ENCODE assay signal across 7 cellular contexts in genomic region chr11:32829680-32830412, GRCh38. TPM values are rescaled to one million over a fixed set of nuclear protein-coding genes. Genes with fewer than 3 reads are reported as not detected.
DNase-seq lines count a peak whose midpoint lies in the region; ATAC-seq and TF ChIP-seq lines count a peak whose summit lies in the region.

PRRG4 (plus strand) TSS chr11:32829927; CDS start chr11:32830530, 603 bp downstream.

- H3K36me3 Mint-ChIP-seq in T-helper 1 cell treated with Interleukin-12 subunit alpha and Interleukin-12 subunit beta and Interleukin-4 antibody, amounts not matched to agents 30 μg/mL and 1 μg/mL, for 36 hours (ENCODE audit: low read depth): no peaks in the 10 kb centered on the region

- peak within 1 kb of the TSS; percentile 87 for H3K4me3 Mint-ChIP-seq in T-helper 1 cell treated with Interleukin-12 subunit alpha and Interleukin-12 subunit beta and Interleukin-4 antibody, amounts not matched to agents 30 μg/mL and 1 μg/mL, for 36 hours

- TF ChIP-seq CTCF in GM12864 (IDR thresholded peaks at IDR 0.05; ENCODE audit: low read depth, low read length, missing control alignments): no peak
- no peak for TF ChIP-seq CTCF in dorsolateral prefrontal cortex (IDR thresholded peaks at IDR 0.05 in 54 of 56, conservative IDR thresholded peaks at IDR 0.05 in 2 of 56; ENCODE audit: low read depth in 1 of 56, partially characterized antibody in 56 of 56)
- TF ChIP-seq CTCF in lower lobe of right lung (IDR thresholded peaks at IDR 0.05): no peak

- ATAC-seq in GM21576 (IDR thresholded peaks at IDR 0.05; ENCODE audit: unreplicated experiment) (peak; percentile 83), lower lobe of right lung (peak; percentile 99)

- H3K27ac Mint-ChIP-seq in T-helper 1 cell treated with Interleukin-12 subunit alpha and Interleukin-12 subunit beta and Interleukin-4 antibody, amounts not matched to agents 30 μg/mL and 1 μg/mL, for 36 hours: peak within 1 kb of the TSS; percentile 71

- H3K9me3 Mint-ChIP-seq in T-helper 1 cell treated with Interleukin-12 subunit alpha and Interleukin-12 subunit beta and Interleukin-4 antibody, amounts not matched to agents 30 μg/mL and 1 μg/mL, for 36 hours: no peaks in the 10 kb centered on the region

- peak; percentile 31 for DNase-seq in GM12864 (ENCODE audit: low read depth)
- DNase-seq in HuH-7.5 (ENCODE audit: low spot score): peak; percentile 34
- DNase-seq in dorsolateral prefrontal cortex: peak in 6 of 10 donors; percentile 14 to 62 (median 40)
- DNase-seq in lower lobe of right lung: peak; percentile 89
- peak; percentile 28 for DNase-seq in stimulated activated CD8-positive, alpha-beta memory T cell treated with anti-CD3 and anti-CD28 coated beads, Interleukin-15, amount 100 ng/mL, for 48 hours (ENCODE audit: low read depth in 2 of 2)

- H3K27ac ChIP-seq in dorsolateral prefrontal cortex (peak within 1 kb of the TSS in 9 of 59 donors; percentile 19 to 51 (median 36)), lower lobe of right lung (peak within 1 kb of the TSS; percentile 84)

- no peaks in the 10 kb centered on the region for H3K9me3 ChIP-seq in lower lobe of right lung

- H3K4me1 Mint-ChIP-seq in T-helper 1 cell treated with Interleukin-12 subunit alpha and Interleukin-12 subunit beta and Interleukin-4 antibody, amounts not matched to agents 30 μg/mL and 1 μg/mL, for 36 hours (ENCODE audit: low read depth): peaks cover 8% of the 10 kb centered on the region

- H3K36me3 ChIP-seq in lower lobe of right lung: peaks cover 6% of the 10 kb centered on the region

- intact Hi-C loops in dorsolateral prefrontal cortex (cut with DNase I): no loop called here
- intact Hi-C loops in lower lobe of right lung (cut with DNase I): no loop called here

- peaks cover 8% of the 10 kb centered on the region for H3K4me1 ChIP-seq in lower lobe of right lung

- H3K27me3 ChIP-seq in dorsolateral prefrontal cortex (peaks cover 0 to 28% (median 10%) of the 10 kb centered on the region in 45 donors), lower lobe of right lung (ENCODE audit: low read depth) (no peaks in the 10 kb centered on the region)

- peaks cover 23% of the 10 kb centered on the region for H3K27me3 Mint-ChIP-seq in T-helper 1 cell treated with Interleukin-12 subunit alpha and Interleukin-12 subunit beta and Interleukin-4 antibody, amounts not matched to agents 30 μg/mL and 1 μg/mL, for 36 hours (ENCODE audit: low read depth)

- H3K4me3 ChIP-seq in GM12864 (ENCODE audit: low read depth, low read length) (peak within 1 kb of the TSS; percentile 93), dorsolateral prefrontal cortex (peak within 1 kb of the TSS; percentile 39 to 79 (median 62)), lower lobe of right lung (peak within 1 kb of the TSS; percentile 86)

RNA-seq across cellular contexts. Expression of gene PRRG4, which starts in this region (rescaled TPM):
- total RNA-seq in dorsolateral prefrontal cortex (1 to 10 TPM in 8 of 120 experiments, under 1 TPM in 110, not detected in 2; 0.11 to 1.7 (median 0.38) TPM), lower lobe of right lung (12.0 TPM)

Comparison
In these comparisons a context has a peak if more than half of its experiments do, and no peak if none do; other contexts are left out.
1. DNase-seq: peak in every context shown above with its lines; median percentile 89 in lower lobe of right lung; 40 in dorsolateral prefrontal cortex; 34 in HuH-7.5; 31 in GM12864; 28 in stimulated activated CD8-positive, alpha-beta memory T cell treated with anti-CD3 and anti-CD28 coated beads, Interleukin-15, amount 100 ng/mL, for 48 hours.